Comparison of ENCODE assay signal across 17 cellular contexts in the genomic region with DNA sequence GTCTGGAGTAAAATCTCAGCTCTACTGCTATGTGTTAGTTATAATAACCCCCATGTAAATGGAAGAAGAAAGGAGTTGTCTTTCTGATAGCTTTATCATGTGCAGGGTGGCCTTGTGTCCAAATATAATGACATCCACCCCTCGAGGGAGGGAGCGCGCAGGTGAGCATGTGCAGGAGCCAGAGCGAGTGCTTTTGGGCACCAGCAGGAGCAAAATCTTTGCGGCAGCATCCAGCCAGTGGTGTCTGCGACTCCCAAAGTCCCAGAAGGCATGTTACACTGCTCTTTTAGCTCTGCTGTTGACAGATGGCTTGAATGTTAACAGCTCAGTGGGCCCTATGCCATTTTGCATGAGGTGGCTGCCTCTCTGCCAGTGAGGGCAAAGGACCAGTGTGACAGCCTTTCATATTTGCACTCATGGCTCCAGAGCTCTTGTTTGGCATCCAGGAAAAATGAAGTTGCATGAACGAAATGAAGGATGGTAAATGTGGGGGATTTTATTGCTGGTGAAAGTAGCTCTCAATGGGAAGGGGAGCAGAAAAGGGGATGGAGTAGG.
"Had no signal": no experiment of that assay in that cellular context is flagged by ENCODE, and none has a peak within 500 bp of the region (broad histone marks: within the 10 kb centered on the region; RNA-seq: fewer than 3 reads in every experiment).

No MANE protein-coding gene starts in this region.

- H3K9me3 Mint-ChIP-seq: activated naive CD8-positive, alpha-beta T cell treated with anti-CD3 and anti-CD28 coated beads, Interleukin-2, amount 10 ng/mL, durations not matched to agents 7 days and 5 days; stimulated activated effector memory CD8-positive, alpha-beta T cell treated with anti-CD3 and anti-CD28 coated beads, Interleukin-12 subunit alpha, Interleukin-12 subunit beta, amount 100 ng/mL, for 72 hours had no signal

- H3K36me3 ChIP-seq: gastroesophageal sphincter, neutrophil, tibial nerve, WERI-Rb-1 had no signal

- H3K36me3 Mint-ChIP-seq: activated naive CD8-positive, alpha-beta T cell treated with anti-CD3 and anti-CD28 coated beads, Interleukin-2, amount 10 ng/mL, durations not matched to agents 7 days and 5 days; naive B cell; stimulated activated effector memory CD8-positive, alpha-beta T cell treated with anti-CD3 and anti-CD28 coated beads, Interleukin-12 subunit alpha, Interleukin-12 subunit beta, amount 100 ng/mL, for 72 hours had no signal

- H3K27me3 Mint-ChIP-seq: activated naive CD8-positive, alpha-beta T cell treated with anti-CD3 and anti-CD28 coated beads, Interleukin-2, amount 10 ng/mL, durations not matched to agents 7 days and 5 days; naive B cell had no signal

- H3K27me3 ChIP-seq: gastroesophageal sphincter, hepatocyte, neutrophil, tibial nerve had no signal

- H3K79me2 ChIP-seq: hepatocyte had no signal

- H3K4me1 Mint-ChIP-seq: activated naive CD8-positive, alpha-beta T cell treated with anti-CD3 and anti-CD28 coated beads, Interleukin-2, amount 10 ng/mL, durations not matched to agents 7 days and 5 days; naive B cell; stimulated activated effector memory CD8-positive, alpha-beta T cell treated with anti-CD3 and anti-CD28 coated beads, Interleukin-12 subunit alpha, Interleukin-12 subunit beta, amount 100 ng/mL, for 72 hours had no signal

- H3K4me1 ChIP-seq: gastroesophageal sphincter, tibial nerve had no signal

- H3K9me3 ChIP-seq: gastroesophageal sphincter, neutrophil had no signal

- H3K27ac Mint-ChIP-seq: activated CD8-positive, alpha-beta T cell treated with anti-CD3 and anti-CD28 coated beads, Interleukin-2, amount 10 ng/mL, durations not matched to agents 7 days and 5 days; activated naive CD8-positive, alpha-beta T cell treated with anti-CD3 and anti-CD28 coated beads, Interleukin-2, amount 10 ng/mL, durations not matched to agents 7 days and 5 days; naive B cell; stimulated activated effector memory CD8-positive, alpha-beta T cell treated with anti-CD3 and anti-CD28 coated beads, Interleukin-12 subunit alpha, Interleukin-12 subunit beta, amount 100 ng/mL, for 72 hours had no signal

- H3K27ac ChIP-seq: hepatocyte, neutrophil, tibial nerve, WERI-Rb-1 had no signal

- H2AFZ ChIP-seq: hepatocyte had no signal

- ATAC-seq: activated CD8-positive, alpha-beta T cell treated with anti-CD3 and anti-CD28 coated beads, Interleukin-2, amount 10 ng/mL, durations not matched to agents 7 days and 5 days; gastroesophageal sphincter; stimulated activated effector memory CD8-positive, alpha-beta T cell treated with anti-CD3 and anti-CD28 coated beads, Interleukin-12 subunit alpha, Interleukin-12 subunit beta, amount 100 ng/mL, for 72 hours had no signal

- H3K4me2 ChIP-seq: hepatocyte, smooth muscle cell had no signal

- H3K4me3 Mint-ChIP-seq: activated CD8-positive, alpha-beta T cell treated with anti-CD3 and anti-CD28 coated beads, Interleukin-2, amount 10 ng/mL, durations not matched to agents 7 days and 5 days; activated naive CD8-positive, alpha-beta T cell treated with anti-CD3 and anti-CD28 coated beads, Interleukin-2, amount 10 ng/mL, durations not matched to agents 7 days and 5 days; naive B cell; stimulated activated effector memory CD8-positive, alpha-beta T cell treated with anti-CD3 and anti-CD28 coated beads, Interleukin-12 subunit alpha, Interleukin-12 subunit beta, amount 100 ng/mL, for 72 hours had no signal

- H3K4me3 ChIP-seq: gastroesophageal sphincter, hepatocyte, lung, smooth muscle cell, tibial nerve had no signal

- DNase-seq: activated CD4-positive, alpha-beta T cell treated with anti-CD3 and anti-CD28 coated beads for 48 hours; activated CD8-positive, alpha-beta memory T cell treated with anti-CD3 and anti-CD28 coated beads, Interleukin-2, amount 50 U/mL, for 48 hours; activated CD8-positive, alpha-beta T cell treated with anti-CD3 and anti-CD28 coated beads, Interleukin-2, amount 10 ng/mL, durations not matched to agents 7 days and 5 days; activated naive CD8-positive, alpha-beta T cell treated with anti-CD3 and anti-CD28 coated beads, Interleukin-2, amount 10 ng/mL, durations not matched to agents 7 days and 5 days; effector memory CD4-positive, alpha-beta T cell; kidney; midbrain; naive B cell; T-helper 1 cell; WERI-Rb-1 had no signal
